In the genomic region with DNA sequence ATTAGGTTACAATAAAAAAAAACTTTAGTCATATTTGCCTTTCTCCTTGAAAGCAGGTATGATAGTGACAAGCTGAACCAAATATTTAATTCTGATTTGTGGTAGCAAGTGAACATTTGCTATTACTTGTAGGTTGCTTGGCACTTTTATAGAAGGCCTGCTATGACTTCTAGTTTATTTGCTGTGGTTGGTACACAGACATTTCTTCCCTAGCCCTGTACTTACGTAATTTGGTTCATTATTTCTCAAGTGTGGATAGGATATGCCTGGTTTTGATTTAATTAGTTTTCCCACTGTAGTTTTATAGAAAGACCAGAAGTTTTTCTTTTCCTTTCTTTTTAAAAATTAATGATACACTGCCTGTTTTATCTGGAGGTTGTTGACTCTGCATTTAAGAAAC, we compare ENCODE assay signal across 18 cellular contexts. TPM values are rescaled to one million over a fixed set of nuclear protein-coding genes. Genes with fewer than 3 reads are reported as not detected.
DNase-seq lines count a peak whose midpoint lies in the region; ATAC-seq and TF ChIP-seq lines count a peak whose summit lies in the region.
"Had no signal": no experiment of that assay in that cellular context is flagged by ENCODE, and none has a peak within 500 bp of the region (broad histone marks: within the 10 kb centered on the region; RNA-seq: fewer than 3 reads in every experiment).

No MANE protein-coding gene starts in this region.

- no peak overlapping the region for H3K4me3 ChIP-seq in AG09309 (ENCODE audit: control insufficient read depth, low read depth, low read length)
- no peak overlapping the region for H3K4me3 ChIP-seq in CD8-positive, alpha-beta T cell (ENCODE audit: low read depth, low read length)
- no peak overlapping the region for H3K4me3 ChIP-seq in adipocyte (ENCODE audit: low read length)
- H3K4me3 ChIP-seq in naive thymus-derived CD4-positive, alpha-beta T cell (ENCODE audit: low read length) = no peak overlapping the region
- H3K4me3 ChIP-seq: A549, GM12878, GM23338, SJSA1 had no signal

- DNase-seq in AG09309 (ENCODE audit: low read depth) (peak; percentile 17), adipocyte (ENCODE audit: low read depth) (peak; percentile 27), NCI-H748 (lab: John Stamatoyannopoulos, UW; ENCODE audit: unreplicated experiment) (no peak), glomerular visceral epithelial cell (ENCODE audit: extremely low spot score) (no peak)
- no peak for DNase-seq in CD8-positive, alpha-beta T cell
- DNase-seq in naive thymus-derived CD4-positive, alpha-beta T cell = no peak
- DNase-seq in activated effector memory CD4-positive, alpha-beta T cell treated with Interleukin-2 at 50 U/mL for 16 hours = no peak
- DNase-seq: AML-193, DND-41, KBM-7, NCI-H1092 treated with DMSO at 0.1 percent for 48 hours, NCI-H2081 treated with DMSO at 0.1 percent for 48 hours, NCI-H510A treated with DMSO at 0.1 percent for 48 hours had no signal

- peaks cover 62% of the 10 kb centered on the region for H3K36me3 Mint-ChIP-seq in CD8-positive, alpha-beta T cell
- H3K36me3 Mint-ChIP-seq in naive thymus-derived CD4-positive, alpha-beta T cell = peaks cover 0 to 24% (median 15%) of the 10 kb centered on the region in 5 donors

- no peaks in the 10 kb centered on the region for H3K9me3 Mint-ChIP-seq in CD8-positive, alpha-beta T cell
- H3K9me3 Mint-ChIP-seq in naive thymus-derived CD4-positive, alpha-beta T cell = no peaks in the 10 kb centered on the region
- H3K9me3 Mint-ChIP-seq: GM23338 had no signal

- POLR2A ChIA-PET in CD8-positive, alpha-beta T cell (lab: Charles Lee) = interaction anchor here (0.6 kb wide), 1 partner anchor 928 kb away, joined by 3 read pairs; no protein-coding TSS in a partner anchor
- POLR2A ChIA-PET in naive thymus-derived CD4-positive, alpha-beta T cell (lab: Charles Lee) = interaction anchor here (1.2 kb wide), 1 partner anchor 78 kb away, joined by 4 read pairs; no protein-coding TSS in a partner anchor

- no peaks in the 10 kb centered on the region for H3K27me3 ChIP-seq in CD8-positive, alpha-beta T cell (ENCODE audit: insufficient read depth, low read length)
- H3K27me3 ChIP-seq in adipocyte (replicated peaks; ENCODE audit: control insufficient read depth, insufficient read depth, low read length) = no peaks in the 10 kb centered on the region
- H3K27me3 ChIP-seq in naive thymus-derived CD4-positive, alpha-beta T cell (ENCODE audit: control insufficient read depth in 2 of 2, insufficient read depth in 2 of 2, low read length in 2 of 2) = no peaks in the 10 kb centered on the region
- H3K27me3 ChIP-seq: SJSA1 had no signal

- peak overlapping the region; percentile 49 for H3K27ac Mint-ChIP-seq in CD8-positive, alpha-beta T cell
- H3K27ac Mint-ChIP-seq in naive thymus-derived CD4-positive, alpha-beta T cell = peak overlapping the region in 5 of 9 donors; percentile 5 to 69 (median 44)
- H3K27ac Mint-ChIP-seq: GM23338 had no signal

- no peaks in the 10 kb centered on the region for H3K9me3 ChIP-seq in CD8-positive, alpha-beta T cell (ENCODE audit: low read length)
- no peaks in the 10 kb centered on the region for H3K9me3 ChIP-seq in adipocyte (ENCODE audit: control insufficient read depth, low read length)
- H3K9me3 ChIP-seq in naive thymus-derived CD4-positive, alpha-beta T cell (ENCODE audit: control insufficient read depth in 2 of 3, low read length in 3 of 3) = no peaks in the 10 kb centered on the region
- H3K9me3 ChIP-seq: A549, SJSA1 had no signal

- H3K27ac ChIP-seq in CD8-positive, alpha-beta T cell (ENCODE audit: low read depth, low read length) = no peak overlapping the region
- no peak overlapping the region for H3K27ac ChIP-seq in naive thymus-derived CD4-positive, alpha-beta T cell (ENCODE audit: low read depth, low read length)
- H3K27ac ChIP-seq: A549, SJSA1 had no signal

- no peaks in the 10 kb centered on the region for H3K27me3 Mint-ChIP-seq in CD8-positive, alpha-beta T cell (ENCODE audit: low read depth)
- no peaks in the 10 kb centered on the region for H3K27me3 Mint-ChIP-seq in naive thymus-derived CD4-positive, alpha-beta T cell

- TF ChIP-seq CTCF in AG09309 (IDR thresholded peaks at IDR 0.05; ENCODE audit: control insufficient read depth, insufficient read depth, low read depth, low read length, missing control alignments) = no peak
- no peak for TF ChIP-seq CTCF in CD8-positive, alpha-beta T cell (IDR thresholded peaks at IDR 0.05)

- no peak overlapping the region for H3K4me3 Mint-ChIP-seq in CD8-positive, alpha-beta T cell
- no peak overlapping the region for H3K4me3 Mint-ChIP-seq in naive thymus-derived CD4-positive, alpha-beta T cell
- H3K4me3 Mint-ChIP-seq: GM23338 had no signal

- H3K4me1 Mint-ChIP-seq in CD8-positive, alpha-beta T cell (ENCODE audit: low read depth) = peaks cover 11% of the 10 kb centered on the region
- H3K4me1 Mint-ChIP-seq in naive thymus-derived CD4-positive, alpha-beta T cell = peaks cover 0 to 31% (median 15%) of the 10 kb centered on the region in 7 donors
- H3K4me1 Mint-ChIP-seq: GM23338 had no signal

- CTCF ChIA-PET in CD8-positive, alpha-beta T cell (lab: Charles Lee) = no interaction called here
- CTCF ChIA-PET in naive thymus-derived CD4-positive, alpha-beta T cell (lab: Charles Lee) = interaction anchor here (1.2 to 1.5 kb wide), 2 partner anchors 115 to 270 kb away, joined by 3 to 5 read pairs; no protein-coding TSS in a partner anchor

- ATAC-seq in CD8-positive, alpha-beta T cell = no peak
- ATAC-seq in naive thymus-derived CD4-positive, alpha-beta T cell = no peak
- ATAC-seq: A549, GM12878, GM23338, HCT116 had no signal

- no peak overlapping the region for H3K9ac ChIP-seq in adipocyte (ENCODE audit: low read length)

- no peaks in the 10 kb centered on the region for H3K4me1 ChIP-seq in CD8-positive, alpha-beta T cell (ENCODE audit: insufficient read depth, low read length)
- H3K4me1 ChIP-seq in adipocyte (ENCODE audit: control insufficient read depth, insufficient read depth, low read length) = peaks cover 8% of the 10 kb centered on the region
- no peaks in the 10 kb centered on the region for H3K4me1 ChIP-seq in naive thymus-derived CD4-positive, alpha-beta T cell (ENCODE audit: control insufficient read depth in 2 of 2, insufficient read depth in 2 of 2, low read length in 2 of 2)
- H3K4me1 ChIP-seq: A549, SJSA1 had no signal

- intact Hi-C loops in CD8-positive, alpha-beta T cell (cut with DNase I, micrococcal nuclease) = no loop called here
- intact Hi-C loops in naive thymus-derived CD4-positive, alpha-beta T cell (cut with micrococcal nuclease) = no loop called here

- H3K36me3 ChIP-seq in CD8-positive, alpha-beta T cell (ENCODE audit: insufficient read depth, low read length) = peaks cover 14% of the 10 kb centered on the region
- H3K36me3 ChIP-seq in adipocyte (ENCODE audit: control insufficient read depth, insufficient read depth, low read length, severe bottlenecking) = peaks cover 68% of the 10 kb centered on the region
- peaks cover 0 to 36% (median 6%) of the 10 kb centered on the region in 3 experiments for H3K36me3 ChIP-seq in naive thymus-derived CD4-positive, alpha-beta T cell (ENCODE audit: control insufficient read depth in 2 of 3, insufficient read depth in 3 of 3, low read length in 3 of 3)
- H3K36me3 ChIP-seq: SJSA1 had no signal

RNA-seq across cellular contexts. Expression of a gene that starts 55.9 kb away (rescaled TPM):
- total RNA-seq in CD8-positive, alpha-beta T cell = 10 to 100 TPM; 57.8 to 60.5 TPM
- total RNA-seq in naive thymus-derived CD4-positive, alpha-beta T cell = 10 to 100 TPM; 38.5 to 52.7 (median 49.8) TPM
- 10 to 100 TPM; 22.9 to 27.5 TPM for polyA plus RNA-seq in naive thymus-derived CD4-positive, alpha-beta T cell

Comparison
In these comparisons a context has a peak if more than half of its experiments do, and no peak if none do; other contexts are left out.
1. DNase-seq: peak in AG09309 (single experiment) and adipocyte (single experiment); none in CD8-positive, alpha-beta T cell (0 of 7), naive thymus-derived CD4-positive, alpha-beta T cell (0 of 9), activated effector memory CD4-positive, alpha-beta T cell treated with Interleukin-2 at 50 U/mL for 16 hours (single experiment), NCI-H748 (single experiment) and glomerular visceral epithelial cell (single experiment).